Comparison of ENCODE assay signal across 7 cellular contexts in the genomic region with DNA sequence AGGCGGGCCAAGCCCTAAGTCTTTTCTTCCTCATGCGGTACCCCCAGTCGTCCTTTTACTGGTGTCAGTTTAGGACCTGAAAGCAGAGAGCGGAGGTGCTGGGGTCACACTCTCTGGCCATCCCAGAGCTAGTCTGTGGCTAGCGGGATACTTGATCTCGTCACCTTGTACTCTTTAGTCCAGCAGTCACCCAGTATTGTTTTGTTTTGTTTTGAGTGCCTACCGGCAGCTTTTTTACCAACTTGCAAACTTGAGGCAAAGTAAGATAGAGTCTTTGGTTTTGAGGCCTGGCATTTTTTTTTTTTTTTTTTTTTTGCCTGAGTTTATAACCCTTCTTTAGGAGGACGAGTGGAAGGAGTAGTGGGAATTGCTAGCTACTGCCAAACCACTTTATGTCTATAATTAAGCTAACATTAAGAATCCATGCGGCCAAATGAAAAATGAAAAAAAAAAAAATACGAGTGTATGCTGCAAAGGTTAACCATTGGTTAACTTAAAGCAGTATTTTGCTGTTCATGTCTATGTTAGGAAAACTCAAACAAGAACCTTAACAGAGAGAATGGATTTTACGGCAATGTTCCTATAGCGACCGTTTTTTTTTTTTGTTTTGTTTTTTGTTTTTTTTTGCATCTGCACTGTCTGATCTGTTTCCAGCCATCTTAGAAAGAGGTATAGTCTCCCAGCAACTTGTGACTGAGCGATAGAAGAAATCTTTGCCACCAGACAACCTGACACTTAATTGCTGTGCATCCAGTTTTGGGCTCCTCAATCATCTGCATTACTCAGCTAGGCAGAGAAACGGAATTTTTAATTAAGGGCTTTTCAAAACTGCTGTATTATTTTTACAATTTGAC.
DNase-seq lines count a peak whose midpoint lies in the region; ATAC-seq and TF ChIP-seq lines count a peak whose summit lies in the region.

No MANE protein-coding gene starts in this region.

- DNase-seq in HFF-Myc (ENCODE audit: extremely low read depth, low read depth) (no peak), OCI-M1 (lab: John Stamatoyannopoulos, UW) (peak; percentile 49), NCI-H2196 (lab: John Stamatoyannopoulos, UW; ENCODE audit: unreplicated experiment) (no peak), SHP77 treated with DMSO at 0.1 percent for 48 hours (lab: John Stamatoyannopoulos, UW) (no peak)
- no peak for DNase-seq in effector memory CD4-positive, alpha-beta T cell

- H3K36me3 ChIP-seq in effector memory CD4-positive, alpha-beta T cell (ENCODE audit: control insufficient read depth, insufficient read depth, low read length) = no peaks in the 10 kb centered on the region
- H3K36me3 ChIP-seq in muscle layer of duodenum (ENCODE audit: control insufficient read depth in 1 of 2, insufficient read depth in 2 of 2, low read length in 2 of 2) = no peaks in the 10 kb centered on the region

- peak overlapping the region; percentile 98 for H3K27ac ChIP-seq in effector memory CD4-positive, alpha-beta T cell (ENCODE audit: insufficient read depth, low read length, poor library complexity, severe bottlenecking)
- H3K27ac ChIP-seq in muscle layer of duodenum (ENCODE audit: low read length) = peak overlapping the region; percentile 93

- peak; percentile 3 for ATAC-seq in GM18517 (IDR thresholded peaks at IDR 0.05; ENCODE audit: unreplicated experiment)

- H3K4me3 ChIP-seq in HFF-Myc (replicated peaks; ENCODE audit: low read depth, low read length) (peak overlapping the region; percentile 72), muscle layer of duodenum (ENCODE audit: low read depth in 1 of 2, low read length in 2 of 2) (peak overlapping the region; percentile 90 to 93)
- H3K4me3 ChIP-seq in effector memory CD4-positive, alpha-beta T cell (ENCODE audit: insufficient read depth, low read depth, low read length, poor library complexity, severe bottlenecking) = peak overlapping the region; percentile 76

- no peaks in the 10 kb centered on the region for H3K9me3 ChIP-seq in effector memory CD4-positive, alpha-beta T cell (ENCODE audit: control insufficient read depth, low read length)
- no peaks in the 10 kb centered on the region for H3K9me3 ChIP-seq in muscle layer of duodenum (ENCODE audit: control insufficient read depth in 1 of 2, low read length in 2 of 2)

- no peaks in the 10 kb centered on the region for H3K27me3 ChIP-seq in effector memory CD4-positive, alpha-beta T cell (replicated peaks; ENCODE audit: control insufficient read depth, insufficient read depth, low read length, poor library complexity, severe bottlenecking)
- no peaks in the 10 kb centered on the region for H3K27me3 ChIP-seq in muscle layer of duodenum (ENCODE audit: low read depth, low read length)

- no peak for TF ChIP-seq CTCF in HFF-Myc (IDR thresholded peaks at IDR 0.05; ENCODE audit: low read depth, low read length, missing control alignments)

- peaks cover 33% of the 10 kb centered on the region for H3K4me1 ChIP-seq in effector memory CD4-positive, alpha-beta T cell (ENCODE audit: control insufficient read depth, insufficient read depth, low read length, poor library complexity, severe bottlenecking)
- peaks cover 22 to 37% of the 10 kb centered on the region in 2 donors for H3K4me1 ChIP-seq in muscle layer of duodenum (ENCODE audit: control insufficient read depth in 1 of 2, insufficient read depth in 2 of 2, low read length in 2 of 2)
